Comparison of ENCODE assay signal across 26 cellular contexts in the genomic region with DNA sequence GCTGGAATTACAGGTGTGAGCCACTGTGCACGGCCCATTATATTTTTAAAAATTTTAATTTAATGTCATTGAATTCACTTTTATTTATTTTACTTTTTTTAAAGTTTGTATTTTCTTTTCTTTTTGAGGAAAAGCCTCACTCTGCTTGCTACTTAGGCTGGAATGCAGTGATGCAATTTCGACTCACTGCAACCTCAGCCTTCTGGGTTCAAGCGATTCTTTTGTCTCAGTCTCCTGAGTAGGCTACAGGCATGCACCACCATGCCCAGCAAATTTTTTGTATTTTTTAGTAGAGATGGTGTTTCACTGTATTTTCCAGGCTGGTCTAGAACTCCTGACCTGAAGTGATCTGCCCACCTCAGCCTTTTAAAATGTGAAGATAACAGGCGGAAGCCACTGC.
"Had no signal": no experiment of that assay in that cellular context is flagged by ENCODE, and none has a peak within 500 bp of the region (broad histone marks: within the 10 kb centered on the region; RNA-seq: fewer than 3 reads in every experiment).

No MANE protein-coding gene starts in this region.

- H3K36me3 Mint-ChIP-seq: natural killer cell treated with Interleukin-12 subunit alpha and Interleukin-12 subunit beta and Interleukin-15 and Interleukin-18, amount 100 ng/mL, for 72 hours; stimulated activated effector memory CD8-positive, alpha-beta T cell treated with anti-CD3 and anti-CD28 coated beads, Interleukin-12 subunit alpha, Interleukin-12 subunit beta, amount 100 ng/mL, for 72 hours had no signal

- H3K4me3 Mint-ChIP-seq: activated B cell treated with CpG ODN at 0.5 μM for 24 hours; activated CD4-positive, alpha-beta T cell treated with anti-CD3 and anti-CD28 coated beads for 36 hours; activated naive CD8-positive, alpha-beta T cell; activated T-cell treated with anti-CD3 and anti-CD28 coated beads, Interleukin-2, amount 50 U/mL, for 24 hours; activated T-helper 17 cell treated with anti-CD3 and anti-CD28 coated beads, Interleukin-2, amount 50 U/mL, for 72 hours; natural killer cell treated with Interleukin-12 subunit alpha and Interleukin-12 subunit beta and Interleukin-15 and Interleukin-18, amount 100 ng/mL, for 72 hours; stimulated activated effector memory CD8-positive, alpha-beta T cell treated with anti-CD3 and anti-CD28 coated beads, Interleukin-12 subunit alpha, Interleukin-12 subunit beta, amount 100 ng/mL, for 72 hours; stimulated activated naive CD8-positive, alpha-beta T cell treated with anti-CD3 and anti-CD28 coated beads, Interleukin-15, amount 100 ng/mL, for 72 hours; T-helper 1 cell treated with Interleukin-12 subunit alpha and Interleukin-12 subunit beta and Interleukin-4 antibody, amounts not matched to agents 30 μg/mL and 1 μg/mL, for 36 hours had no signal

- ATAC-seq: activated CD4-positive, alpha-beta T cell treated with anti-CD3 and anti-CD28 coated beads for 36 hours; activated T-helper 17 cell treated with anti-CD3 and anti-CD28 coated beads, Interleukin-2, amount 50 U/mL, for 72 hours; heart left ventricle; left cardiac atrium; natural killer cell treated with Interleukin-12 subunit alpha and Interleukin-12 subunit beta and Interleukin-15 and Interleukin-18, amount 100 ng/mL, for 72 hours; right cardiac atrium; stimulated activated effector memory CD8-positive, alpha-beta T cell treated with anti-CD3 and anti-CD28 coated beads, Interleukin-12 subunit alpha, Interleukin-12 subunit beta, amount 100 ng/mL, for 72 hours; stimulated activated naive CD8-positive, alpha-beta T cell treated with anti-CD3 and anti-CD28 coated beads, Interleukin-15, amount 100 ng/mL, for 72 hours had no signal

- H3K4me1 ChIP-seq: adrenal gland, prostate gland had no signal

- H3K27me3 Mint-ChIP-seq: activated B cell treated with CpG ODN at 0.5 μM for 24 hours; activated CD4-positive, alpha-beta T cell treated with anti-CD3 and anti-CD28 coated beads for 36 hours; activated naive CD8-positive, alpha-beta T cell; activated T-cell treated with anti-CD3 and anti-CD28 coated beads, Interleukin-2, amount 50 U/mL, for 24 hours; activated T-helper 17 cell treated with anti-CD3 and anti-CD28 coated beads, Interleukin-2, amount 50 U/mL, for 72 hours; natural killer cell treated with Interleukin-12 subunit alpha and Interleukin-12 subunit beta and Interleukin-15 and Interleukin-18, amount 100 ng/mL, for 72 hours; stimulated activated naive CD8-positive, alpha-beta T cell treated with anti-CD3 and anti-CD28 coated beads, Interleukin-15, amount 100 ng/mL, for 72 hours had no signal

- H3K9me3 Mint-ChIP-seq: activated B cell treated with CpG ODN at 0.5 μM for 24 hours; activated T-cell treated with anti-CD3 and anti-CD28 coated beads, Interleukin-2, amount 50 U/mL, for 24 hours; activated T-helper 17 cell treated with anti-CD3 and anti-CD28 coated beads, Interleukin-2, amount 50 U/mL, for 72 hours; natural killer cell treated with Interleukin-12 subunit alpha and Interleukin-12 subunit beta and Interleukin-15 and Interleukin-18, amount 100 ng/mL, for 72 hours; T-helper 1 cell treated with Interleukin-12 subunit alpha and Interleukin-12 subunit beta and Interleukin-4 antibody, amounts not matched to agents 30 μg/mL and 1 μg/mL, for 36 hours had no signal

- H3K9me3 ChIP-seq: adrenal gland, heart left ventricle, neutrophil, ovary, prostate gland, tibial artery had no signal

- H3K27ac ChIP-seq: adrenal gland, cardiac muscle cell, heart left ventricle, neutrophil, ovary, prostate gland, skin epidermis, tibial artery had no signal

- H3K27me3 ChIP-seq: adrenal gland, cardiac muscle cell, heart left ventricle, neutrophil, ovary, tibial artery had no signal

- DNase-seq: activated B cell treated with CpG ODN at 0.5 μM for 24 hours; activated CD4-positive, alpha-beta T cell treated with anti-CD3 and anti-CD28 coated beads for 36 hours; activated CD4-positive, alpha-beta T cell treated with anti-CD3 and anti-CD28 coated beads, Interleukin-2, amount 50 U/mL, for 4 hours; activated CD8-positive, alpha-beta memory T cell treated with anti-CD3 and anti-CD28 coated beads for 24 hours; activated CD8-positive, alpha-beta memory T cell treated with anti-CD3 and anti-CD28 coated beads, Interleukin-2, amount 50 U/mL, for 4 hours; activated T-cell treated with anti-CD3 and anti-CD28 coated beads, Interleukin-2, amount 50 U/mL, for 24 hours; adrenal gland; heart left ventricle; islet precursor cell; left cardiac atrium; midbrain; ovary; right cardiac atrium; stimulated activated CD4-positive, alpha-beta T cell treated with anti-CD3 and anti-CD28 coated beads, Interleukin-1b, Interleukin-23, amount 100 ng/mL, for 48 hours; stimulated activated naive CD8-positive, alpha-beta T cell treated with anti-CD3 and anti-CD28 coated beads, Interleukin-15, amount 100 ng/mL, for 72 hours; T1000; tibial artery had no signal

- H3K4me3 ChIP-seq: adrenal gland, cardiac muscle cell, heart left ventricle, ovary, prostate gland, skin epidermis, tibial artery had no signal

- H3K27ac Mint-ChIP-seq: activated B cell treated with CpG ODN at 0.5 μM for 24 hours; activated CD4-positive, alpha-beta T cell treated with anti-CD3 and anti-CD28 coated beads for 36 hours; activated naive CD8-positive, alpha-beta T cell; activated T-cell treated with anti-CD3 and anti-CD28 coated beads, Interleukin-2, amount 50 U/mL, for 24 hours; activated T-helper 17 cell treated with anti-CD3 and anti-CD28 coated beads, Interleukin-2, amount 50 U/mL, for 72 hours; natural killer cell treated with Interleukin-12 subunit alpha and Interleukin-12 subunit beta and Interleukin-15 and Interleukin-18, amount 100 ng/mL, for 72 hours; stimulated activated effector memory CD8-positive, alpha-beta T cell treated with anti-CD3 and anti-CD28 coated beads, Interleukin-12 subunit alpha, Interleukin-12 subunit beta, amount 100 ng/mL, for 72 hours; stimulated activated naive CD8-positive, alpha-beta T cell treated with anti-CD3 and anti-CD28 coated beads, Interleukin-15, amount 100 ng/mL, for 72 hours; T-helper 1 cell treated with Interleukin-12 subunit alpha and Interleukin-12 subunit beta and Interleukin-4 antibody, amounts not matched to agents 30 μg/mL and 1 μg/mL, for 36 hours had no signal

- H3K36me3 ChIP-seq: adrenal gland, cardiac muscle cell, heart left ventricle, neutrophil, ovary, prostate gland, tibial artery had no signal

- H3K4me1 Mint-ChIP-seq: activated B cell treated with CpG ODN at 0.5 μM for 24 hours; activated CD4-positive, alpha-beta T cell treated with anti-CD3 and anti-CD28 coated beads for 36 hours; activated T-helper 17 cell treated with anti-CD3 and anti-CD28 coated beads, Interleukin-2, amount 50 U/mL, for 72 hours; stimulated activated effector memory CD8-positive, alpha-beta T cell treated with anti-CD3 and anti-CD28 coated beads, Interleukin-12 subunit alpha, Interleukin-12 subunit beta, amount 100 ng/mL, for 72 hours; stimulated activated naive CD8-positive, alpha-beta T cell treated with anti-CD3 and anti-CD28 coated beads, Interleukin-15, amount 100 ng/mL, for 72 hours had no signal
